11 cellular contexts compared by ENCODE assay signal in genomic region chr3:16147226-16147625, GRCh38. TPM values are rescaled to one million over a fixed set of nuclear protein-coding genes. Genes with fewer than 3 reads are reported as not detected.
A peak's percentile ranks its signal among the peaks of the same experiment; 100 is the strongest.
DNase-seq lines count a peak whose midpoint lies in the region; ATAC-seq, FAIRE-seq and TF ChIP-seq lines count a peak whose summit lies in the region.
"Had no signal": no experiment of that assay in that cellular context is flagged by ENCODE, and none has a peak within 500 bp of the region (broad histone marks: within the 10 kb centered on the region; RNA-seq: fewer than 3 reads in every experiment).

No MANE protein-coding gene starts in this region.

- DNase-seq in MG63 (peak; percentile 20), bronchial epithelial cell (ENCODE audit: low read depth) (peak; percentile 70), skeletal muscle cell (ENCODE audit: low read depth) (peak; percentile 32), NCI-H345 (lab: John Stamatoyannopoulos, UW) (no peak), occipital lobe (lab: John Stamatoyannopoulos, UW) (no peak)
- DNase-seq: CD8-positive, alpha-beta memory T cell; NCI-H2029 treated with DMSO at 0.1 percent for 48 hours had no signal

- H3K27me3 ChIP-seq in MG63 (no peaks in the 10 kb centered on the region), bronchial epithelial cell (ENCODE audit: control insufficient read depth, insufficient read depth, low read length) (no peaks in the 10 kb centered on the region)

- no peak for TF ChIP-seq CTCF in bronchial epithelial cell (IDR thresholded peaks at IDR 0.05; ENCODE audit: insufficient read depth, low read length, severe bottlenecking)

- H3K9me3 ChIP-seq in MG63 = no peaks in the 10 kb centered on the region

- H3K4me3 ChIP-seq in MG63 (no peak overlapping the region), bronchial epithelial cell (ENCODE audit: low read depth, low read length) (no peak overlapping the region), skeletal muscle cell (ENCODE audit: low read depth, low read length) (no peak overlapping the region)
- H3K4me3 ChIP-seq: K562 had no signal

- ATAC-seq in GM19463 (IDR thresholded peaks at IDR 0.05; ENCODE audit: unreplicated experiment) (peak; percentile 27), GM18517 (IDR thresholded peaks at IDR 0.05; ENCODE audit: unreplicated experiment) (no peak)
- ATAC-seq: K562 had no signal

- no peaks in the 10 kb centered on the region for H3K36me3 ChIP-seq in MG63
- no peaks in the 10 kb centered on the region for H3K36me3 ChIP-seq in bronchial epithelial cell (ENCODE audit: control insufficient read depth, insufficient read depth, low read length)

- FAIRE-seq in bronchial epithelial cell (lab: Jason Lieb, UNC) = no peak
- FAIRE-seq: K562 had no signal

RNA-seq across cellular contexts. Expression of gene GALNT15, which starts 27.3 kb away (rescaled TPM):
- total RNA-seq in MG63 (2014; rRNA removed; shearing (Covaris generic); ENCODE audit: low replicate concordance) = not detected in 2 replicates
- 0.53 TPM in 1 of 2 replicates, not detected in the other for total RNA-seq in bronchial epithelial cell
- 2.0 TPM for total RNA-seq in occipital lobe
- total RNA-seq: CD8-positive, alpha-beta memory T cell; H4; K562 had no signal

Comparison
In these comparisons a context has a peak if more than half of its experiments do, and no peak if none do; other contexts are left out.
1. DNase-seq: peak in MG63 (single experiment), bronchial epithelial cell (single experiment) and skeletal muscle cell (single experiment); none in NCI-H345 (single experiment) and occipital lobe (single experiment).